8 cellular contexts compared by ENCODE assay signal in the genomic region with DNA sequence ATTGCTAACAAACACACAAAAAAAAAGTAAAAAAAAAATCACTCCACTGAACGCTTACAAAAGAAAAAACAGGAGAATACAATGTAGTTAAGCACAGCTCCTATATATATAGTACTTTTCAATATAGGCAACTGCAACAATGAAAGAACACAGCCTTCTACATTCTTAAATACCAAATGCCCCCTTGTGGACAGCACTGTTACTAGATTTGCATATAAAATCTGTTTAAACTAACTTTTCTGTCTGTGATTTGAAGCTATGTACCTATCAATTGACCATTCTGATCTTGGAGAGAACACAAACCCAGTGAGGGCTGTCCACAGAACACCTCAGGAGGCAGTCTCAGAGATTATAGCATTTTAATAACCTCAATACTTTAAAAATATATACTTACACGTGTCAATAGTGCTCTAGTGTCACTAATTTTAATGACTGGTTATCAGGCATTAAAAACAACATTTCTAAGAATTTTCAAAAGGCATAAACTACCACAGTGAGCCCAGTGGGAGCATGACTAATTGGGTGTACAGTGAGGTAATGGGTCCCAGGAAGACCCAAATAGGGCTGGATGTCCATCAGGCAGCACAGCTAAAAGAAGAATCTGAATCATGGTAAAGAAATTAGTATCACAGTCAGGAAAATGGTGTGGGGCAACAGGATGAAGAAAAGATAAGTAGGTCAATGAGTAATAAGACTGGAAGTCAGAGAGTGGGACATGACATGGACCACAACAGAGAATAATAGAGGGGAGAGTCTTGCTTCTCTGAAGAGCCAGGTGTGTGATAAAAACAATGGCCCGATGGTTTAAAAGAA. TPM values are rescaled to one million over a fixed set of nuclear protein-coding genes. Genes with fewer than 3 reads are reported as not detected.
DNase-seq lines count a peak whose midpoint lies in the region; ATAC-seq lines count a peak whose summit lies in the region.

No MANE protein-coding gene starts in this region.

- DNase-seq in COLO668 (lab: John Stamatoyannopoulos, UW; ENCODE audit: unreplicated experiment): peak; percentile 48
- peak; percentile 44 for DNase-seq in NOMO-1 treated with DMSO at 0.1 percent for 48 hours (lab: John Stamatoyannopoulos, UW; ENCODE audit: unreplicated experiment)
- DNase-seq in dermis blood vessel endothelial cell: peak; percentile 77
- DNase-seq in middle frontal gyrus (ENCODE audit: extremely low spot score, low spot score): peak; percentile 67
- DNase-seq in stimulated activated CD8-positive, alpha-beta memory T cell treated with anti-CD3 and anti-CD28 coated beads, Interleukin-4, amount 100 ng/mL, for 48 hours: no peak
- no peak for DNase-seq in GOT3 (lab: John Stamatoyannopoulos, UW)

- ATAC-seq in HG03432 (IDR thresholded peaks at IDR 0.05; ENCODE audit: unreplicated experiment) (peak; percentile 57), HG02642 (IDR thresholded peaks at IDR 0.05; ENCODE audit: poor library complexity, unreplicated experiment) (no peak)

RNA-seq across cellular contexts. Expression of gene CCDC169, which starts 22.2 kb away (rescaled TPM):
- total RNA-seq in dermis blood vessel endothelial cell: 1.0 and 1.2 TPM in 2 replicates

Comparison
In these comparisons a context has a peak if more than half of its experiments do, and no peak if none do; other contexts are left out.
1. DNase-seq: peak in COLO668 (single experiment), NOMO-1 treated with DMSO at 0.1 percent for 48 hours (single experiment), dermis blood vessel endothelial cell (single experiment) and middle frontal gyrus (single experiment); none in stimulated activated CD8-positive, alpha-beta memory T cell treated with anti-CD3 and anti-CD28 coated beads, Interleukin-4, amount 100 ng/mL, for 48 hours (single experiment) and GOT3 (single experiment).